19 cellular contexts compared by ENCODE assay signal in genomic region chr12:77190022-77190421, GRCh38.
DNase-seq lines count a peak whose midpoint lies in the region; ATAC-seq, FAIRE-seq and TF ChIP-seq lines count a peak whose summit lies in the region.
"Had no signal": no experiment of that assay in that cellular context is flagged by ENCODE, and none has a peak within 500 bp of the region (broad histone marks: within the 10 kb centered on the region; RNA-seq: fewer than 3 reads in every experiment).

No MANE protein-coding gene starts in this region.

- no peaks in the 10 kb centered on the region for H3K9me3 ChIP-seq in mammary epithelial cell (replicated peaks; ENCODE audit: insufficient read depth, low read length)
- H3K9me3 ChIP-seq in keratinocyte (ENCODE audit: control insufficient read depth, low read depth, low read length) = no peaks in the 10 kb centered on the region
- no peaks in the 10 kb centered on the region for H3K9me3 ChIP-seq in colonic mucosa
- H3K9me3 ChIP-seq: BE2C, esophagus muscularis mucosa, ovary had no signal

- no peak overlapping the region for H3K4me3 ChIP-seq in mammary epithelial cell (replicated peaks in 1 of 3; ENCODE audit: insufficient read depth in 1 of 3, low read depth in 2 of 3, low read length in 3 of 3)
- H3K4me3 ChIP-seq in keratinocyte (ENCODE audit: control insufficient read depth in 2 of 3, extremely low read depth in 1 of 3, insufficient read depth in 2 of 3, low read depth in 1 of 3, low read length in 3 of 3) = peak overlapping the region in 2 of 3 experiments; percentile 4 to 21
- no peak overlapping the region for H3K4me3 ChIP-seq in colonic mucosa
- H3K4me3 ChIP-seq: esophagus muscularis mucosa, ovary had no signal

- H3K4me3 Mint-ChIP-seq in stimulated activated naive B cell treated with anti-CD40 and anti-IgM and Interleukin-4, amounts not matched to agents 10 μg/mL and 1 μg/mL and 100 μg/mL, for 72 hours = no peak overlapping the region
- H3K4me3 Mint-ChIP-seq: activated CD4-positive, alpha-beta T cell treated with anti-CD3 and anti-CD28 coated beads, Interleukin-2, amount 10 ng/mL, durations not matched to agents 24 days and 14 days; activated naive CD8-positive, alpha-beta T cell treated with anti-CD3 and anti-CD28 coated beads, Interleukin-2, amount 10 ng/mL, durations not matched to agents 7 days and 5 days had no signal

- H3K9ac ChIP-seq in mammary epithelial cell (ENCODE audit: insufficient read depth, low read length) = no peak overlapping the region
- H3K9ac ChIP-seq in keratinocyte (ENCODE audit: control insufficient read depth, extremely low read depth, insufficient read depth, low read length) = no peak overlapping the region
- no peak overlapping the region for H3K9ac ChIP-seq in colonic mucosa (ENCODE audit: low read depth in 2 of 2, low read length in 2 of 2)

- FAIRE-seq in keratinocyte (lab: Jason Lieb, UNC) = peak; percentile 87

- WGBS in mammary epithelial cell (ENCODE audit: low coverage, missing lambda C conversion rate) = 62% methylated on average over 3 of the region's 3 CpGs

- H3K79me2 ChIP-seq in mammary epithelial cell (ENCODE audit: insufficient read depth, low read length) (no peaks in the 10 kb centered on the region), keratinocyte (ENCODE audit: control insufficient read depth, insufficient read depth, low read length) (no peaks in the 10 kb centered on the region)

- H3K4me1 ChIP-seq in mammary epithelial cell (ENCODE audit: insufficient read depth, low read length) = peaks cover 11% of the 10 kb centered on the region
- peaks cover 21% of the 10 kb centered on the region for H3K4me1 ChIP-seq in keratinocyte (ENCODE audit: control insufficient read depth, extremely low read depth, insufficient read depth, low read length)
- H3K4me1 ChIP-seq in colonic mucosa = no peaks in the 10 kb centered on the region
- H3K4me1 ChIP-seq: BE2C, esophagus muscularis mucosa had no signal

- H3K27me3 Mint-ChIP-seq in stimulated activated naive B cell treated with anti-CD40 and anti-IgM and Interleukin-4, amounts not matched to agents 10 μg/mL and 1 μg/mL and 100 μg/mL, for 72 hours = no peaks in the 10 kb centered on the region
- H3K27me3 Mint-ChIP-seq: activated CD4-positive, alpha-beta T cell treated with anti-CD3 and anti-CD28 coated beads, Interleukin-2, amount 10 ng/mL, durations not matched to agents 24 days and 14 days; activated naive CD8-positive, alpha-beta T cell treated with anti-CD3 and anti-CD28 coated beads, Interleukin-2, amount 10 ng/mL, durations not matched to agents 7 days and 5 days had no signal

- dilution Hi-C loops in mammary epithelial cell (cut with HindIII; ENCODE audit: low sequenced_read_pairs) = no loop called here
- dilution Hi-C loops in keratinocyte (cut with MboI; ENCODE audit: extremely low pct_ligation_motif_present, low sequenced_read_pairs) = no loop called here

- BruUV-seq in mammary epithelial cell (replicated peaks; lab: Mats Ljungman, UMichigan) = no TSS peak

- TF ChIP-seq CTCF in mammary epithelial cell (conservative IDR thresholded peaks at IDR 0.05 in 1 of 2, IDR thresholded peaks at IDR 0.05 in 1 of 2; ENCODE audit: extremely low read depth in 1 of 2, insufficient read depth in 1 of 2, low read depth in 1 of 2, low read length in 2 of 2) (no peak), keratinocyte (optimal IDR thresholded peaks at IDR 0.05 in 1 of 3, IDR thresholded peaks at IDR 0.05 in 1 of 3, conservative IDR thresholded peaks at IDR 0.05 in 1 of 3; ENCODE audit: extremely low read depth in 1 of 3, insufficient read depth in 2 of 3, low read length in 3 of 3) (no peak), colonic mucosa (IDR thresholded peaks at IDR 0.05) (no peak)

- in situ Hi-C loops in mammary epithelial cell (cut with MboI; ENCODE audit: low sequenced_read_pairs in 2 of 2) = no loop called here

- H3K27me3 ChIP-seq in mammary epithelial cell (ENCODE audit: insufficient read depth, low read length) (no peaks in the 10 kb centered on the region), keratinocyte (ENCODE audit: control insufficient read depth, extremely low read depth, insufficient read depth, low read length) (no peaks in the 10 kb centered on the region), colonic mucosa (no peaks in the 10 kb centered on the region)
- H3K27me3 ChIP-seq: BE2C, esophagus muscularis mucosa, ovary had no signal

- ATAC-seq in GM19324 (IDR thresholded peaks at IDR 0.05; ENCODE audit: low FRiP score, unreplicated experiment) = no peak
- no peak for ATAC-seq in stimulated activated naive B cell treated with anti-CD40 and anti-IgM and Interleukin-4, amounts not matched to agents 10 μg/mL and 1 μg/mL and 100 μg/mL, for 72 hours (replicated peaks)

- no peaks in the 10 kb centered on the region for H3K4me1 Mint-ChIP-seq in stimulated activated naive B cell treated with anti-CD40 and anti-IgM and Interleukin-4, amounts not matched to agents 10 μg/mL and 1 μg/mL and 100 μg/mL, for 72 hours
- H3K4me1 Mint-ChIP-seq: activated CD4-positive, alpha-beta T cell treated with anti-CD3 and anti-CD28 coated beads, Interleukin-2, amount 10 ng/mL, durations not matched to agents 24 days and 14 days; activated naive CD8-positive, alpha-beta T cell treated with anti-CD3 and anti-CD28 coated beads, Interleukin-2, amount 10 ng/mL, durations not matched to agents 7 days and 5 days had no signal

- H3K9me3 Mint-ChIP-seq in stimulated activated naive B cell treated with anti-CD40 and anti-IgM and Interleukin-4, amounts not matched to agents 10 μg/mL and 1 μg/mL and 100 μg/mL, for 72 hours = no peaks in the 10 kb centered on the region
- H3K9me3 Mint-ChIP-seq: activated CD4-positive, alpha-beta T cell treated with anti-CD3 and anti-CD28 coated beads, Interleukin-2, amount 10 ng/mL, durations not matched to agents 24 days and 14 days; activated naive CD8-positive, alpha-beta T cell treated with anti-CD3 and anti-CD28 coated beads, Interleukin-2, amount 10 ng/mL, durations not matched to agents 7 days and 5 days had no signal

- H3K27ac ChIP-seq in mammary epithelial cell (ENCODE audit: insufficient read depth, low read depth, low read length) (peak overlapping the region; percentile 54), keratinocyte (ENCODE audit: control insufficient read depth, insufficient read depth, low read length) (peak overlapping the region; percentile 64), colonic mucosa (no peak overlapping the region)
- H3K27ac ChIP-seq: esophagus muscularis mucosa, ovary had no signal

- CTCF ChIA-PET in mammary epithelial cell (lab: Charles Lee; ENCODE audit: low non-redundant PET) = no interaction called here

- H3K4me2 ChIP-seq in mammary epithelial cell (ENCODE audit: insufficient read depth, low read depth, low read length) (peak overlapping the region; percentile 61), keratinocyte (ENCODE audit: control insufficient read depth, extremely low read depth, insufficient read depth, low read depth, low read length) (peak overlapping the region; percentile 65)

- H4K20me1 ChIP-seq in mammary epithelial cell (ENCODE audit: insufficient read depth, low read length) = no peaks in the 10 kb centered on the region
- H4K20me1 ChIP-seq in keratinocyte (ENCODE audit: control insufficient read depth, extremely low read depth, insufficient read depth, low read length) = no peaks in the 10 kb centered on the region

- H3K36me3 ChIP-seq in mammary epithelial cell (ENCODE audit: insufficient read depth, low read length) (no peaks in the 10 kb centered on the region), keratinocyte (ENCODE audit: control insufficient read depth in 2 of 2, extremely low read depth in 1 of 2, insufficient read depth in 2 of 2, low read length in 2 of 2) (no peaks in the 10 kb centered on the region), colonic mucosa (no peaks in the 10 kb centered on the region)
- H3K36me3 ChIP-seq: BE2C, esophagus muscularis mucosa, ovary had no signal

- intact Hi-C loops in mammary epithelial cell (cut with micrococcal nuclease) (no loop called here), colonic mucosa (cut with DNase I) (no loop called here)

- H3K27ac Mint-ChIP-seq in stimulated activated naive B cell treated with anti-CD40 and anti-IgM and Interleukin-4, amounts not matched to agents 10 μg/mL and 1 μg/mL and 100 μg/mL, for 72 hours = no peak overlapping the region
- H3K27ac Mint-ChIP-seq: activated CD4-positive, alpha-beta T cell treated with anti-CD3 and anti-CD28 coated beads, Interleukin-2, amount 10 ng/mL, durations not matched to agents 24 days and 14 days; activated naive CD8-positive, alpha-beta T cell treated with anti-CD3 and anti-CD28 coated beads, Interleukin-2, amount 10 ng/mL, durations not matched to agents 7 days and 5 days had no signal

- H2AFZ ChIP-seq in mammary epithelial cell (ENCODE audit: low read depth, low read length) (no peak overlapping the region), keratinocyte (ENCODE audit: control insufficient read depth, low read length) (no peak overlapping the region)

- DNase-seq in AG08396 (ENCODE audit: low spot score) (peak; percentile 50), HS-5 (ENCODE audit: low read depth) (peak; percentile 84), mammary epithelial cell (peak; percentile 57), keratinocyte (ENCODE audit: low read depth, low spot score) (no peak), putamen (ENCODE audit: low spot score) (no peak), colonic mucosa (no peak)
- no peak for DNase-seq in stimulated activated naive B cell treated with anti-CD40 and anti-IgM and Interleukin-4, amounts not matched to agents 10 μg/mL and 1 μg/mL and 100 μg/mL, for 72 hours
- DNase-seq: activated CD4-positive, alpha-beta T cell treated with anti-CD3 and anti-CD28 coated beads, Interleukin-2, amount 10 ng/mL, durations not matched to agents 24 days and 14 days; activated naive CD8-positive, alpha-beta T cell treated with anti-CD3 and anti-CD28 coated beads, Interleukin-2, amount 10 ng/mL, durations not matched to agents 7 days and 5 days; activated T-cell treated with anti-CD3 and anti-CD28 coated beads, Interleukin-2, amount 50 U/mL, for 1 hour; BE2C; cortex of kidney; NCI-H2029; ovary; SHP77; substantia nigra; T-helper 9 cell had no signal

- H3K9me1 ChIP-seq in keratinocyte (ENCODE audit: control insufficient read depth, extremely low read depth, insufficient read depth, low read length) = no peaks in the 10 kb centered on the region

- H3K36me3 Mint-ChIP-seq in stimulated activated naive B cell treated with anti-CD40 and anti-IgM and Interleukin-4, amounts not matched to agents 10 μg/mL and 1 μg/mL and 100 μg/mL, for 72 hours = no peaks in the 10 kb centered on the region
- H3K36me3 Mint-ChIP-seq: activated naive CD8-positive, alpha-beta T cell treated with anti-CD3 and anti-CD28 coated beads, Interleukin-2, amount 10 ng/mL, durations not matched to agents 7 days and 5 days had no signal

Comparison
In these comparisons a context has a peak if more than half of its experiments do, and no peak if none do; other contexts are left out.
1. DNase-seq: peak in AG08396 (single experiment), HS-5 (single experiment) and mammary epithelial cell (single experiment); none in keratinocyte (single experiment), stimulated activated naive B cell treated with anti-CD40 and anti-IgM and Interleukin-4, amounts not matched to agents 10 μg/mL and 1 μg/mL and 100 μg/mL, for 72 hours (single experiment), putamen (single experiment) and colonic mucosa (single experiment).
2. H3K4me3 ChIP-seq: peak in keratinocyte (2 of 3); none in mammary epithelial cell (0 of 3) and colonic mucosa (single experiment).